In the genomic region with DNA sequence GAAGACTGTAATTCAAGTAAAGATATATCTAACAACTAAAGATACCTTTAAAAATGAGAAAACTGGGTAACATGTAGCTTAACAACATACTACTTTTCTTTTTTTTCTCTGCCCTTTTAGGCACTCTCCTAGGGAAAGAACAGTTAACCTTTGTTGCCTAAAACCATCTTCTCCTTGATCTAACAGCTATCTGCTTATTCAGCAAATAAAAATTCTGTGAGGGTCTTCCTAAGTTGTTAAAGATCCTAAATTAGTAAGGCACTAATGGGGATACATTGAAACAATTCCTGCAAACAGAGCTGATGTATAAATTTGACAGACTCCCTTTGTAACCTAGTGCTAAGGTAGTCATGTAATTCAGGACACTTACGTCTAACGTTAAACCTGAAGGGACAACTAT, we compare ENCODE assay signal across 2 cellular contexts.
TF ChIP-seq lines count a peak whose summit lies in the region.

No MANE protein-coding gene starts in this region.

TF ChIP-seq in IMR-90, 13 proteins besides CTCF, POLR2A, EP300 and RAD21:
- TF ChIP-seq USF2 (IDR thresholded peaks at IDR 0.05; ENCODE audit: low read depth, low read length) (no peak), CHD1 (IDR thresholded peaks at IDR 0.05; ENCODE audit: low read depth, low read length) (no peak), MAFK (IDR thresholded peaks at IDR 0.05; ENCODE audit: low read depth, low read length) (peak; percentile 90)

TF ChIP-seq in endothelial cell of umbilical vein, 7 proteins besides CTCF, POLR2A, EP300 and RAD21:
- no peak for TF ChIP-seq FOS (IDR thresholded peaks at IDR 0.05; ENCODE audit: borderline replicate concordance, insufficient read depth, low read length)
- no peak for TF ChIP-seq EZH2 (IDR thresholded peaks at IDR 0.05; ENCODE audit: borderline replicate concordance, low read depth, low read length, severe bottlenecking)
- no peak for TF ChIP-seq POLR2AphosphoS5 (IDR thresholded peaks at IDR 0.05; ENCODE audit: insufficient read depth, low read depth, low read length)
- no peak for TF ChIP-seq JUN (IDR thresholded peaks at IDR 0.05; ENCODE audit: borderline replicate concordance, insufficient read depth, insufficient read length, low read depth)
TF ChIP-seq in endothelial cell of umbilical vein: peak in this region for 0.
